Comparison of ENCODE assay signal across 8 cellular contexts in genomic region chr20:49216991-49217578, GRCh38. TPM values are rescaled to one million over a fixed set of nuclear protein-coding genes. Genes with fewer than 3 reads are reported as not detected.
DNase-seq lines count a peak whose midpoint lies in the region; ATAC-seq, FAIRE-seq and TF ChIP-seq lines count a peak whose summit lies in the region.

No MANE protein-coding gene starts in this region.

- FAIRE-seq in small intestine (lab: Jason Lieb, UNC): no peak

- DNase-seq in AG08396 (ENCODE audit: low spot score) (peak; percentile 76), H4 (ENCODE audit: low spot score) (peak; percentile 89), NCI-H2196 (lab: John Stamatoyannopoulos, UW; ENCODE audit: unreplicated experiment) (peak; percentile 92), UCSD-AML1 (lab: John Stamatoyannopoulos, UW; ENCODE audit: unreplicated experiment) (peak; percentile 86), body of pancreas (peak; percentile 95 to 97 (median 96)), iPS DF 4.7 (ENCODE audit: extremely low read depth, low spot score) (peak; percentile 85), small intestine (peak; percentile 97)

- H3K36me3 ChIP-seq in body of pancreas (replicated peaks in 1 of 2; ENCODE audit: insufficient read depth in 1 of 2, low read depth in 2 of 2) (no peaks in the 10 kb centered on the region), small intestine (ENCODE audit: control insufficient read depth in 2 of 2, insufficient read depth in 2 of 2, low read length in 2 of 2) (peaks cover 4% of the 10 kb centered on the region in 2 donors)

- TF ChIP-seq CTCF in body of pancreas (IDR thresholded peaks at IDR 0.05): peak; percentile 68 to 95 (median 89)

- no peaks in the 10 kb centered on the region for H3K9me3 ChIP-seq in body of pancreas
- H3K9me3 ChIP-seq in small intestine (ENCODE audit: control insufficient read depth, low read depth): no peaks in the 10 kb centered on the region

- no peak overlapping the region for H3K4me3 ChIP-seq in body of pancreas
- no peak overlapping the region for H3K4me3 ChIP-seq in small intestine (ENCODE audit: low read depth in 1 of 2, low read length in 2 of 2)

- peak; percentile 65 for ATAC-seq in body of pancreas
- no peak for ATAC-seq in HG02588 (IDR thresholded peaks at IDR 0.05; ENCODE audit: unreplicated experiment)

- H3K4me1 ChIP-seq in body of pancreas: peaks cover 24% of the 10 kb centered on the region
- H3K4me1 ChIP-seq in small intestine (ENCODE audit: control insufficient read depth in 2 of 2, insufficient read depth in 1 of 2, low read depth in 1 of 2, low read length in 1 of 2): peaks cover 4 to 9% of the 10 kb centered on the region in 2 donors

- H3K27me3 ChIP-seq in body of pancreas (no peaks in the 10 kb centered on the region), small intestine (ENCODE audit: control insufficient read depth in 2 of 2, insufficient read depth in 2 of 2, low read length in 2 of 2) (no peaks in the 10 kb centered on the region)

- intact Hi-C loops in body of pancreas (cut with DNase I): loop anchor here (5.0 kb wide), 1 partner anchor 85 kb away; no protein-coding TSS in a partner anchor

- H3K27ac ChIP-seq in body of pancreas (peak overlapping the region in 2 of 4 donors; percentile 47 to 60), small intestine (ENCODE audit: low read depth in 1 of 2, low read length in 1 of 2) (no peak overlapping the region)

- no peak for TF ChIP-seq POLR2A in body of pancreas (IDR thresholded peaks at IDR 0.05)

- 14 to 19% methylated on average over 11 of the region's 11 CpGs for WGBS in body of pancreas, 2 donors
- 14 to 22% (median 19%) methylated on average over 11 of the region's 11 CpGs for WGBS in small intestine, 3 donors

RNA-seq across cellular contexts. Expression of gene DDX27, which starts 2.1 kb away (rescaled TPM):
- total RNA-seq in H4 (2014; rRNA removed; shearing (Covaris generic)): 30.6 and 33.9 TPM in 2 replicates
- total RNA-seq in body of pancreas: 10 to 100 TPM; 18.2 to 42.8 TPM
- polyA plus RNA-seq in small intestine: 10 to 100 TPM; 32.0 to 36.6 (median 33.2) TPM

RNA-seq across cellular contexts. Expression of gene STAU1, which starts 29.0 kb away (rescaled TPM):
- 34.7 and 47.4 TPM in 2 replicates for total RNA-seq in H4 (2014; rRNA removed; shearing (Covaris generic))
- total RNA-seq in body of pancreas: 10 to 100 TPM; 50.4 to 78.3 TPM
- 10 to 100 TPM; 47.1 to 66.4 (median 64.3) TPM for polyA plus RNA-seq in small intestine
